Comparison of ENCODE assay signal across 11 cellular contexts in genomic region chr7:38673795-38674194, GRCh38. TPM values are rescaled to one million over a fixed set of nuclear protein-coding genes. Genes with fewer than 3 reads are reported as not detected.
DNase-seq lines count a peak whose midpoint lies in the region; ATAC-seq and TF ChIP-seq lines count a peak whose summit lies in the region.
"Had no signal": no experiment of that assay in that cellular context is flagged by ENCODE, and none has a peak within 500 bp of the region (broad histone marks: within the 10 kb centered on the region; RNA-seq: fewer than 3 reads in every experiment).

No MANE protein-coding gene starts in this region.

- ATAC-seq in GM21619 (IDR thresholded peaks at IDR 0.05; ENCODE audit: unreplicated experiment): no peak
- ATAC-seq: activated naive CD8-positive, alpha-beta T cell treated with anti-CD3 and anti-CD28 coated beads, Interleukin-2, amount 50 U/mL, for 24 hours had no signal

- no peak overlapping the region for H3K27ac ChIP-seq in brain microvascular endothelial cell

- DNase-seq in AG09319 (ENCODE audit: extremely low read depth, low read depth): peak; percentile 53
- peak; percentile 54 for DNase-seq in M059J (ENCODE audit: low read depth)
- peak; percentile 77 for DNase-seq in brain microvascular endothelial cell
- DNase-seq in iris pigment epithelial cell (ENCODE audit: low read depth): peak; percentile 95
- no peak for DNase-seq in stimulated activated naive CD4-positive, alpha-beta T cell (lab: John Stamatoyannopoulos, UW)
- DNase-seq in NCI-H1694 (lab: John Stamatoyannopoulos, UW): no peak
- no peak for DNase-seq in superior temporal gyrus (ENCODE audit: extremely low spot score)
- DNase-seq: activated CD4-positive, alpha-beta memory T cell treated with anti-CD3 and anti-CD28 coated beads, Interleukin-2, amount 10 ng/mL, durations not matched to agents 7 days and 5 days; activated naive CD8-positive, alpha-beta T cell treated with anti-CD3 and anti-CD28 coated beads, Interleukin-2, amount 50 U/mL, for 24 hours; COR-L47 had no signal

- H3K4me3 ChIP-seq in brain microvascular endothelial cell (ENCODE audit: low read depth, low read length): no peak overlapping the region

- H3K36me3 ChIP-seq in brain microvascular endothelial cell (replicated peaks): no peaks in the 10 kb centered on the region

- H3K27me3 ChIP-seq in brain microvascular endothelial cell (replicated peaks): no peaks in the 10 kb centered on the region

- in situ Hi-C loops in brain microvascular endothelial cell (cut with HindIII; ENCODE audit: low pct_ligation_motif_present, low sequenced_read_pairs): no loop called here

- TF ChIP-seq CTCF in AG09319 (IDR thresholded peaks at IDR 0.05; ENCODE audit: low read depth, low read length): no peak
- TF ChIP-seq CTCF in brain microvascular endothelial cell (IDR thresholded peaks at IDR 0.05; ENCODE audit: low read depth, low read length, missing control alignments): no peak

RNA-seq across cellular contexts. Expression of gene AMPH, which starts 42.6 kb away (rescaled TPM):
- 1.9 and 3.1 TPM in 2 replicates for total RNA-seq in M059J (2014; rRNA removed; shearing (Covaris generic))
- total RNA-seq: activated CD4-positive, alpha-beta memory T cell treated with anti-CD3 and anti-CD28 coated beads, Interleukin-2, amount 10 ng/mL, durations not matched to agents 7 days and 5 days had no signal

Comparison
In these comparisons a context has a peak if more than half of its experiments do, and no peak if none do; other contexts are left out.
1. DNase-seq: peak in AG09319 (single experiment), M059J (single experiment), brain microvascular endothelial cell (single experiment) and iris pigment epithelial cell (single experiment); none in stimulated activated naive CD4-positive, alpha-beta T cell (0 of 6), NCI-H1694 (single experiment) and superior temporal gyrus (single experiment).